In genomic region chrX:57821703-57822375, GRCh38 we compare ENCODE assay signal across 8 cellular contexts.
DNase-seq lines count a peak whose midpoint lies in the region; ATAC-seq, FAIRE-seq and TF ChIP-seq lines count a peak whose summit lies in the region.

No MANE protein-coding gene starts in this region.

- POLR2A ChIA-PET in MCF 10A (lab: Yijun Ruan, JAX): no interaction called here

- TF ChIP-seq CTCF in D721Med (IDR thresholded peaks at IDR 0.05; ENCODE audit: insufficient read depth, missing control alignments) (peak; percentile 60), MCF 10A (IDR thresholded peaks at IDR 0.05; ENCODE audit: unreplicated experiment) (peak; percentile 61)

- no peak overlapping the region for H3K27ac ChIP-seq in Karpas-422 (ENCODE audit: low read length)

- no peaks in the 10 kb centered on the region for H3K4me1 ChIP-seq in Karpas-422 (ENCODE audit: low read length)

- ATAC-seq in stimulated activated naive B cell treated with anti-CD40 and anti-IgM and Interleukin-4, amounts not matched to agents 10 μg/mL and 1 μg/mL and 100 μg/mL, for 72 hours (replicated peaks): peak; percentile 74 to 85
- no peak for ATAC-seq in GM19455 (IDR thresholded peaks at IDR 0.05; ENCODE audit: unreplicated experiment)

- no peaks in the 10 kb centered on the region for H4K20me1 ChIP-seq in Karpas-422 (ENCODE audit: insufficient read depth, low read depth, low read length)

- H3K27ac Mint-ChIP-seq in MCF 10A (ENCODE audit: low read depth, unreplicated experiment): no peak overlapping the region
- no peak overlapping the region for H3K27ac Mint-ChIP-seq in stimulated activated naive B cell treated with anti-CD40 and anti-IgM and Interleukin-4, amounts not matched to agents 10 μg/mL and 1 μg/mL and 100 μg/mL, for 72 hours

- H3K4me2 ChIP-seq in Karpas-422 (ENCODE audit: low read depth, low read length, poor library complexity, severe bottlenecking): no peak overlapping the region

- no peaks in the 10 kb centered on the region for H3K9me2 ChIP-seq in Karpas-422 (replicated peaks; ENCODE audit: insufficient read depth, low read length)

- CTCF ChIA-PET in MCF 10A (lab: Yijun Ruan, JAX): interaction anchor here (0.6 to 6.5 kb wide), 17 partner anchors 11 to 666 kb away, joined by 3 to 63 read pairs (median 4); no protein-coding TSS in a partner anchor

- H3K4me3 ChIP-seq in Karpas-422 (ENCODE audit: low read length): no peak overlapping the region

- H3K4me3 Mint-ChIP-seq in MCF 10A (ENCODE audit: unreplicated experiment): peak overlapping the region; percentile 38
- H3K4me3 Mint-ChIP-seq in stimulated activated naive B cell treated with anti-CD40 and anti-IgM and Interleukin-4, amounts not matched to agents 10 μg/mL and 1 μg/mL and 100 μg/mL, for 72 hours: peak overlapping the region; percentile 2 to 26

- no peaks in the 10 kb centered on the region for H3K9me3 ChIP-seq in Karpas-422 (ENCODE audit: low read length)

- H3K4me1 Mint-ChIP-seq in MCF 10A (ENCODE audit: insufficient read depth, unreplicated experiment): peaks cover 6% of the 10 kb centered on the region
- H3K4me1 Mint-ChIP-seq in stimulated activated naive B cell treated with anti-CD40 and anti-IgM and Interleukin-4, amounts not matched to agents 10 μg/mL and 1 μg/mL and 100 μg/mL, for 72 hours: peaks cover 2 to 6% of the 10 kb centered on the region in 2 donors

- BruUV-seq in MCF 10A (replicated peaks; lab: Mats Ljungman, UMichigan): no TSS peak

- no peaks in the 10 kb centered on the region for H3K36me3 ChIP-seq in Karpas-422 (ENCODE audit: insufficient read depth, low read length)

- no peak overlapping the region for H3K9ac ChIP-seq in Karpas-422 (ENCODE audit: low read length)

- no peak overlapping the region for H2AFZ ChIP-seq in Karpas-422 (ENCODE audit: low read length)

- H3K9me3 Mint-ChIP-seq in MCF 10A (ENCODE audit: unreplicated experiment): no peaks in the 10 kb centered on the region
- H3K9me3 Mint-ChIP-seq in stimulated activated naive B cell treated with anti-CD40 and anti-IgM and Interleukin-4, amounts not matched to agents 10 μg/mL and 1 μg/mL and 100 μg/mL, for 72 hours: no peaks in the 10 kb centered on the region

- H3K27me3 Mint-ChIP-seq in MCF 10A (ENCODE audit: insufficient read depth, unreplicated experiment): peaks cover 39% of the 10 kb centered on the region
- H3K27me3 Mint-ChIP-seq in stimulated activated naive B cell treated with anti-CD40 and anti-IgM and Interleukin-4, amounts not matched to agents 10 μg/mL and 1 μg/mL and 100 μg/mL, for 72 hours: peaks cover 0 to 4% of the 10 kb centered on the region in 2 donors

- FAIRE-seq in D721Med (lab: Jason Lieb, UNC): no peak

- no peaks in the 10 kb centered on the region for H3K36me3 Mint-ChIP-seq in MCF 10A (ENCODE audit: insufficient read depth, unreplicated experiment)
- no peaks in the 10 kb centered on the region for H3K36me3 Mint-ChIP-seq in stimulated activated naive B cell treated with anti-CD40 and anti-IgM and Interleukin-4, amounts not matched to agents 10 μg/mL and 1 μg/mL and 100 μg/mL, for 72 hours

- no peaks in the 10 kb centered on the region for H3K27me3 ChIP-seq in Karpas-422 (ENCODE audit: low read length)

- DNase-seq in D721Med (ENCODE audit: insufficient read length, low spot score) (no peak), GM19240 (ENCODE audit: insufficient read length, low spot score) (peak; percentile 15), Karpas-422 (peak; percentile 88), OCI-M2 (lab: John Stamatoyannopoulos, UW; ENCODE audit: unreplicated experiment) (peak; percentile 11), MCF 10A (ENCODE audit: unreplicated experiment) (peak; percentile 73), inferior parietal cortex (ENCODE audit: extremely low spot score) (peak; percentile 73)
- peak; percentile 15 for DNase-seq in stimulated activated naive B cell treated with anti-CD40 and anti-IgM and Interleukin-4, amounts not matched to agents 10 μg/mL and 1 μg/mL and 100 μg/mL, for 72 hours

- intact Hi-C loops in MCF 10A (cut with micrococcal nuclease): loop anchor here (1.0 to 5.0 kb wide), 4 partner anchors 97 to 250 kb away; no protein-coding TSS in a partner anchor

- no peaks in the 10 kb centered on the region for H3K79me2 ChIP-seq in Karpas-422 (ENCODE audit: low read length)
